Comparison of ENCODE assay signal across 12 cellular contexts in the genomic region with DNA sequence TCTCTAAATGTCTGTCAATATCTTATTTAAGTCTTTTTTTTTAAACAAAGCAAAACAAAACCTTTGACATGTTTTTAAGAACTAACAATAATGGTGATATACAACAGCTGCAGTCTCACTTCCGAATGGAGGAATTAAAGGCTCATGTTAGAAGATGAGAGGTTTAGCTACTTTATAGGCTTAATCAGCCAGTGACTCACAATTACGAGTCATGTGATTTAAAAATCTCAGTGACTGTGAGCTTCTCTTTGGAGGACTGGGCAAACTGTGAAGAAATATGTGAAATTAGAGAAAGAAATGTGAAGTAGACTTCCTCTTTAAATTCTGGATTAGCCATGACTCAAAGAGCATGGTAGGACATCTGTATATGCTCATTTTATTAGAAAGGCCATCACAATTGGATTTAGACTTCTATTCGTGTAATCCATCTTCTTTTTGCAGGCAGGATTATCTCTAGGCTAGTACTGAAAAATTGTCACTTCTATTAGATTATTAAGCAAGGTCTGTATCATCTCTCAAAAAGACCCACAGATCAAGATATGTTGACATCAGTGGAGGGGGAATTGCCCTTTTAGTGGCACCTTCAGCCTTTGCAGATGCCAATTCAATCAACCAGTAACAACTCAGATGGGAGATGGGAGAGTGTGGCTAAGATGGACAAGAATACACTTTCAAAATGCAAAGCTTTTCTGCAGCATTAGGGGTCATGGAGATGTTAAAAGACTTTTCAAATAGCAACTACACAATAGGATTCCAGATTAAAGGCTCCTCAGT. TPM values are rescaled to one million over a fixed set of nuclear protein-coding genes. Genes with fewer than 3 reads are reported as not detected.
DNase-seq lines count a peak whose midpoint lies in the region; ATAC-seq and TF ChIP-seq lines count a peak whose summit lies in the region.
"Had no signal": no experiment of that assay in that cellular context is flagged by ENCODE, and none has a peak within 500 bp of the region (broad histone marks: within the 10 kb centered on the region; RNA-seq: fewer than 3 reads in every experiment).

No MANE protein-coding gene starts in this region.

- DNase-seq in EH (ENCODE audit: low read depth): peak; percentile 61
- peak; percentile 1 for DNase-seq in NCI-H524 treated with DMSO at 0.1 percent for 48 hours (lab: John Stamatoyannopoulos, UW)
- DNase-seq in effector memory CD4-positive, alpha-beta T cell: no peak
- no peak for DNase-seq in natural killer cell
- DNase-seq in NCI-H2081 (lab: John Stamatoyannopoulos, UW): no peak
- DNase-seq in NCI-H345 (lab: John Stamatoyannopoulos, UW): no peak
- no peak for DNase-seq in GM23338 (ENCODE audit: low spot score)
- no peak for DNase-seq in NCI-H187 (lab: John Stamatoyannopoulos, UW)

- no peak overlapping the region for H3K4me3 ChIP-seq in effector memory CD4-positive, alpha-beta T cell (ENCODE audit: insufficient read depth, low read depth, low read length, poor library complexity, severe bottlenecking)
- H3K4me3 ChIP-seq in GM23338: no peak overlapping the region
- H3K4me3 ChIP-seq: hepatocyte, SJSA1 had no signal

- H3K36me3 Mint-ChIP-seq in natural killer cell: no peaks in the 10 kb centered on the region
- H3K36me3 Mint-ChIP-seq in GM23338 (ENCODE audit: low read depth): no peaks in the 10 kb centered on the region
- H3K36me3 Mint-ChIP-seq: IgD-negative memory B cell had no signal

- H3K27me3 ChIP-seq in effector memory CD4-positive, alpha-beta T cell (replicated peaks; ENCODE audit: control insufficient read depth, insufficient read depth, low read length, poor library complexity, severe bottlenecking): no peaks in the 10 kb centered on the region
- H3K27me3 ChIP-seq in GM23338 (ENCODE audit: insufficient read depth): no peaks in the 10 kb centered on the region

- H3K79me2 ChIP-seq in GM23338 (replicated peaks; ENCODE audit: insufficient read depth): no peaks in the 10 kb centered on the region
- H3K79me2 ChIP-seq: hepatocyte, parathyroid adenoma had no signal

- TF ChIP-seq CTCF in natural killer cell (IDR thresholded peaks at IDR 0.05): no peak
- no peak for TF ChIP-seq CTCF in GM23338 (conservative IDR thresholded peaks at IDR 0.05; ENCODE audit: low read depth in 2 of 2)

- intact Hi-C loops in natural killer cell (cut with micrococcal nuclease): no loop called here

- H3K36me3 ChIP-seq in effector memory CD4-positive, alpha-beta T cell (ENCODE audit: control insufficient read depth, insufficient read depth, low read length): no peaks in the 10 kb centered on the region
- no peaks in the 10 kb centered on the region for H3K36me3 ChIP-seq in GM23338 (ENCODE audit: insufficient read depth)
- H3K36me3 ChIP-seq: SJSA1 had no signal

- no peaks in the 10 kb centered on the region for H3F3A ChIP-seq in GM23338 (replicated peaks; ENCODE audit: low read depth)

- peak overlapping the region; percentile 61 for H3K27ac ChIP-seq in effector memory CD4-positive, alpha-beta T cell (ENCODE audit: insufficient read depth, low read length, poor library complexity, severe bottlenecking)
- H3K27ac ChIP-seq in GM23338 (ENCODE audit: low read depth): no peak overlapping the region
- H3K27ac ChIP-seq: hepatocyte, parathyroid adenoma, SJSA1 had no signal

- ATAC-seq in natural killer cell (peak in 2 of 3 donors; percentile 16 to 50), GM23338 (no peak)

- H3K9me3 Mint-ChIP-seq in natural killer cell: no peaks in the 10 kb centered on the region
- H3K9me3 Mint-ChIP-seq in GM23338: no peaks in the 10 kb centered on the region

- H2AFZ ChIP-seq in GM23338: no peak overlapping the region
- H2AFZ ChIP-seq: hepatocyte, parathyroid adenoma had no signal

- no peaks in the 10 kb centered on the region for H4K20me1 ChIP-seq in GM23338 (replicated peaks; ENCODE audit: insufficient read depth)

- no peak overlapping the region for H3K4me2 ChIP-seq in GM23338
- H3K4me2 ChIP-seq: hepatocyte had no signal

- H3K9me3 ChIP-seq in effector memory CD4-positive, alpha-beta T cell (ENCODE audit: control insufficient read depth, low read length): no peaks in the 10 kb centered on the region
- H3K9me3 ChIP-seq: SJSA1 had no signal

- H3K4me1 ChIP-seq in effector memory CD4-positive, alpha-beta T cell (ENCODE audit: control insufficient read depth, insufficient read depth, low read length, poor library complexity, severe bottlenecking): peaks cover 66% of the 10 kb centered on the region
- H3K4me1 ChIP-seq in GM23338 (ENCODE audit: insufficient read depth): no peaks in the 10 kb centered on the region
- H3K4me1 ChIP-seq: parathyroid adenoma, SJSA1 had no signal

- H3K4me1 Mint-ChIP-seq in natural killer cell: peaks cover 25% of the 10 kb centered on the region in 2 donors
- H3K4me1 Mint-ChIP-seq in GM23338: no peaks in the 10 kb centered on the region

- H3K4me3 Mint-ChIP-seq in natural killer cell (no peak overlapping the region), GM23338 (no peak overlapping the region)
- H3K4me3 Mint-ChIP-seq: IgD-negative memory B cell had no signal

- H3K27ac Mint-ChIP-seq in natural killer cell (peak overlapping the region in 1 of 2 donors; percentile 27), GM23338 (no peak overlapping the region)

- no peaks in the 10 kb centered on the region for H3K9me2 ChIP-seq in GM23338 (ENCODE audit: insufficient read depth)

- H3K27me3 Mint-ChIP-seq in natural killer cell (ENCODE audit: low read depth in 2 of 2) (no peaks in the 10 kb centered on the region), GM23338 (ENCODE audit: insufficient read depth, low read depth, poor library complexity) (peaks cover 2% of the 10 kb centered on the region)
- H3K27me3 Mint-ChIP-seq: IgD-negative memory B cell had no signal

TF ChIP-seq in GM23338, 12 proteins besides CTCF, POLR2A, EP300 and RAD21 (continues in another document):
- TF ChIP-seq EZH2phosphoT487 (IDR thresholded peaks at IDR 0.05; ENCODE audit: unreplicated experiment) (no peak), CREB1 (CRISPR knock-in tag; IDR thresholded peaks at IDR 0.05; ENCODE audit: low read depth) (no peak)
- TF ChIP-seq, protein P1, sequence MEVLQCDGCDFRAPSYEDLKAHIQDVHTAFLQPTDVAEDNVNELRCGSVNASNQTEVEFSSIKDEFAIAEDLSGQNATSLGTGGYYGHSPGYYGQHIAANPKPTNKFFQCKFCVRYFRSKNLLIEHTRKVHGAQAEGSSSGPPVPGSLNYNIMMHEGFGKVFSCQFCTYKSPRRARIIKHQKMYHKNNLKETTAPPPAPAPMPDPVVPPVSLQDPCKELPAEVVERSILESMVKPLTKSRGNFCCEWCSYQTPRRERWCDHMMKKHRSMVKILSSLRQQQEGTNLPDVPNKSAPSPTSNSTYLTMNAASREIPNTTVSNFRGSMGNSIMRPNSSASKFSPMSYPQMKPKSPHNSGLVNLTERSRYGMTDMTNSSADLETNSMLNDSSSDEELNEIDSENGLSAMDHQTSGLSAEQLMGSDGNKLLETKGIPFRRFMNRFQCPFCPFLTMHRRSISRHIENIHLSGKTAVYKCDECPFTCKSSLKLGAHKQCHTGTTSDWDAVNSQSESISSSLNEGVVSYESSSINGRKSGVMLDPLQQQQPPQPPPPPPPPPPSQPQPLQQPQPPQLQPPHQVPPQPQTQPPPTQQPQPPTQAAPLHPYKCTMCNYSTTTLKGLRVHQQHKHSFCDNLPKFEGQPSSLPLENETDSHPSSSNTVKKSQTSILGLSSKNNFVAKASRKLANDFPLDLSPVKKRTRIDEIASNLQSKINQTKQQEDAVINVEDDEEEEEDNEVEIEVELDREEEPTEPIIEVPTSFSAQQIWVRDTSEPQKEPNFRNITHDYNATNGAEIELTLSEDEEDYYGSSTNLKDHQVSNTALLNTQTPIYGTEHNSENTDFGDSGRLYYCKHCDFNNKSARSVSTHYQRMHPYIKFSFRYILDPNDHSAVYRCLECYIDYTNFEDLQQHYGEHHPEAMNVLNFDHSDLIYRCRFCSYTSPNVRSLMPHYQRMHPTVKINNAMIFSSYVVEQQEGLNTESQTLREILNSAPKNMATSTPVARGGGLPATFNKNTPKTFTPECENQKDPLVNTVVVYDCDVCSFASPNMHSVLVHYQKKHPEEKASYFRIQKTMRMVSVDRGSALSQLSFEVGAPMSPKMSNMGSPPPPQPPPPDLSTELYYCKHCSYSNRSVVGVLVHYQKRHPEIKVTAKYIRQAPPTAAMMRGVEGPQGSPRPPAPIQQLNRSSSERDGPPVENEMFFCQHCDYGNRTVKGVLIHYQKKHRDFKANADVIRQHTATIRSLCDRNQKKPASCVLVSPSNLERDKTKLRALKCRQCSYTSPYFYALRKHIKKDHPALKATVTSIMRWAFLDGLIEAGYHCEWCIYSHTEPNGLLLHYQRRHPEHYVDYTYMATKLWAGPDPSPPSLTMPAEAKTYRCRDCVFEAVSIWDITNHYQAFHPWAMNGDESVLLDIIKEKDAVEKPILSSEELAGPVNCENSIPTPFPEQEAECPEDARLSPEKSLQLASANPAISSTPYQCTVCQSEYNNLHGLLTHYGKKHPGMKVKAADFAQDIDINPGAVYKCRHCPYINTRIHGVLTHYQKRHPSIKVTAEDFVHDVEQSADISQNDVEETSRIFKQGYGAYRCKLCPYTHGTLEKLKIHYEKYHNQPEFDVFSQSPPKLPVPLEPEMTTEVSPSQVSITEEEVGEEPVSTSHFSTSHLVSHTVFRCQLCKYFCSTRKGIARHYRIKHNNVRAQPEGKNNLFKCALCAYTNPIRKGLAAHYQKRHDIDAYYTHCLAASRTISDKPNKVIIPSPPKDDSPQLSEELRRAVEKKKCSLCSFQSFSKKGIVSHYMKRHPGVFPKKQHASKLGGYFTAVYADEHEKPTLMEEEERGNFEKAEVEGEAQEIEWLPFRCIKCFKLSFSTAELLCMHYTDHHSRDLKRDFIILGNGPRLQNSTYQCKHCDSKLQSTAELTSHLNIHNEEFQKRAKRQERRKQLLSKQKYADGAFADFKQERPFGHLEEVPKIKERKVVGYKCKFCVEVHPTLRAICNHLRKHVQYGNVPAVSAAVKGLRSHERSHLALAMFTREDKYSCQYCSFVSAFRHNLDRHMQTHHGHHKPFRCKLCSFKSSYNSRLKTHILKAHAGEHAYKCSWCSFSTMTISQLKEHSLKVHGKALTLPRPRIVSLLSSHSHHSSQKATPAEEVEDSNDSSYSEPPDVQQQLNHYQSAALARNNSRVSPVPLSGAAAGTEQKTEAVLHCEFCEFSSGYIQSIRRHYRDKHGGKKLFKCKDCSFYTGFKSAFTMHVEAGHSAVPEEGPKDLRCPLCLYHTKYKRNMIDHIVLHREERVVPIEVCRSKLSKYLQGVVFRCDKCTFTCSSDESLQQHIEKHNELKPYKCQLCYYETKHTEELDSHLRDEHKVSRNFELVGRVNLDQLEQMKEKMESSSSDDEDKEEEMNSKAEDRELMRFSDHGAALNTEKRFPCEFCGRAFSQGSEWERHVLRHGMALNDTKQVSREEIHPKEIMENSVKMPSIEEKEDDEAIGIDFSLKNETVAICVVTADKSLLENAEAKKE (CRISPR knock-in tag; IDR thresholded peaks at IDR 0.05): no peak

RNA-seq across cellular contexts. Expression of a gene that starts 28.6 kb away (rescaled TPM):
- 10 to 100 TPM; 19.7 to 36.2 (median 30.3) TPM for total RNA-seq in natural killer cell
- 3.0 and 4.2 TPM in 2 replicates for total RNA-seq in GM23338 (2014; rRNA removed; shearing (Covaris generic))
- polyA plus RNA-seq in GM23338 (2016; fragmentation: Nextera tagmentation; extraction: Ambion mirVana): 0.32 TPM in 1 of 2 replicates, not detected in the other
- total RNA-seq: SJSA1 had no signal
- polyA plus RNA-seq: hepatocyte had no signal

RNA-seq across cellular contexts. Expression of a gene that starts 40.0 kb away (rescaled TPM):
- 1 to 10 TPM in 1 of 3 donors, under 1 TPM in 2; 0.07 to 2.6 (median 0.26) TPM for total RNA-seq in natural killer cell
- 0.97 and 1.5 TPM in 2 replicates for total RNA-seq in GM23338 (2014; rRNA removed; shearing (Covaris generic))
- polyA plus RNA-seq in GM23338 (2016; fragmentation: Nextera tagmentation; extraction: Ambion mirVana): 0.11 and 0.17 TPM in 2 replicates
- total RNA-seq: SJSA1 had no signal
- polyA plus RNA-seq: IgD-negative memory B cell had no signal

Comparison
In these comparisons a context has a peak if more than half of its experiments do, and no peak if none do; other contexts are left out.
1. DNase-seq: peak in EH (single experiment) and NCI-H524 treated with DMSO at 0.1 percent for 48 hours (single experiment); none in effector memory CD4-positive, alpha-beta T cell (0 of 3), natural killer cell (single experiment), NCI-H2081 (0 of 2), NCI-H345 (single experiment), GM23338 (single experiment) and NCI-H187 (0 of 2).